15 cellular contexts compared by ENCODE assay signal in the genomic region with DNA sequence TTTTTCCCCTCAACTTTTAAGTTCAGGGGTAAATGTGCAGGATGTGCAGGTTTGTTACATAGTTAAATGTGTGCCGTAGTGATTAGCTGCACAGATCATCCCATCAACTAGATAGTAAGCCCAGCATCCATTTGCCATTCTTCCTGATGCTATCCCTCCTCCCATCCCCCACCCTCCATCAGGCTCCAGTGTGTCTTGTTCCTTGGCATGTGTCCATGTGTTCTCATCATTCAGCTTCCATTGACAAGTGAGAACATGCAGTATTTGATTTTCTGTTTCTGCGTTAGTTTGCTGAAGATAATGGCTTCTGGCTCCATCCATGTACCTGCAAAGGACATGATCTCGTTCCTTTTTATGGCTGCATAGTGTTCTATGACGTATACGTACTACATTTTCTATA. TPM values are rescaled to one million over a fixed set of nuclear protein-coding genes. Genes with fewer than 3 reads are reported as not detected.
DNase-seq lines count a peak whose midpoint lies in the region; ATAC-seq, FAIRE-seq and TF ChIP-seq lines count a peak whose summit lies in the region.
"Had no signal": no experiment of that assay in that cellular context is flagged by ENCODE, and none has a peak within 500 bp of the region (broad histone marks: within the 10 kb centered on the region; RNA-seq: fewer than 3 reads in every experiment).

No MANE protein-coding gene starts in this region.

- no peaks in the 10 kb centered on the region for H4K20me1 ChIP-seq in K562 (replicated peaks; ENCODE audit: control insufficient read depth, insufficient read depth, low read length)

- DNase-seq in NCI-H345 (lab: John Stamatoyannopoulos, UW) (peak; percentile 37), NCI-H345 treated with DMSO at 0.1 percent for 48 hours (lab: John Stamatoyannopoulos, UW; ENCODE audit: unreplicated experiment) (no peak), K562 (ENCODE audit: extremely low read depth in 1 of 4, low spot score in 3 of 4) (peak in 1 of 4 experiments; percentile 5), iris pigment epithelial cell (ENCODE audit: low read depth) (peak; percentile 66), tibial artery (no peak), BE2C (no peak), NOMO-1 (lab: John Stamatoyannopoulos, UW; ENCODE audit: unreplicated experiment in 2 of 2) (no peak), suprapubic skin (ENCODE audit: low spot score in 2 of 2) (no peak)
- DNase-seq: ACHN; activated CD8-positive, alpha-beta memory T cell treated with anti-CD3 and anti-CD28 coated beads, Interleukin-2, amount 10 ng/mL, durations not matched to agents 7 days and 5 days; activated naive CD8-positive, alpha-beta T cell treated with anti-CD3 and anti-CD28 coated beads, Interleukin-2, amount 50 U/mL, for 24 hours; stimulated activated naive CD4-positive, alpha-beta T cell treated with Interleukin-2 at 50 U/mL for 16 hours had no signal

- FAIRE-seq in K562 (lab: Jason Lieb, UNC): peak; percentile 44
- FAIRE-seq: islet of Langerhans had no signal

- TF ChIP-seq CTCF in K562 (IDR thresholded peaks at IDR 0.05 in 2 of 3, conservative IDR thresholded peaks at IDR 0.05 in 1 of 3; ENCODE audit: insufficient read depth in 2 of 3, low read depth in 1 of 3, low read length in 3 of 3) (no peak), tibial artery (IDR thresholded peaks at IDR 0.05) (no peak), BE2C (IDR thresholded peaks at IDR 0.05; ENCODE audit: low read depth, low read length) (no peak), suprapubic skin (IDR thresholded peaks at IDR 0.05) (no peak)

- H3K36me3 ChIP-seq in K562 (ENCODE audit: control insufficient read depth, insufficient read depth, low read length) (peaks cover 24% of the 10 kb centered on the region; the same call in 1 of the 3 replicates), tibial artery (peaks cover 36 to 45% (median 43%) of the 10 kb centered on the region in 3 donors), BE2C (no peaks in the 10 kb centered on the region), suprapubic skin (peaks cover 60% of the 10 kb centered on the region)

- TF ChIP-seq RAD21 in K562 (CRISPR knock-in tag; conservative IDR thresholded peaks at IDR 0.05 in 1 of 2, IDR thresholded peaks at IDR 0.05 in 1 of 2): no peak

- H3K9me3 ChIP-seq in K562 (replicated peaks; ENCODE audit: control insufficient read depth, insufficient read depth, low read depth, low read length): no peaks in the 10 kb centered on the region
- no peaks in the 10 kb centered on the region for H3K9me3 ChIP-seq in tibial artery
- no peaks in the 10 kb centered on the region for H3K9me3 ChIP-seq in BE2C
- H3K9me3 ChIP-seq in suprapubic skin: no peaks in the 10 kb centered on the region

- H3K9me1 ChIP-seq in K562 (ENCODE audit: control insufficient read depth, insufficient read depth, low read length): no peaks in the 10 kb centered on the region

- H3K27ac ChIP-seq in K562 (ENCODE audit: extremely low read depth, low read depth, low read length) (no peak overlapping the region), tibial artery (peak overlapping the region; percentile 61 to 67), suprapubic skin (no peak overlapping the region)

- no peaks in the 10 kb centered on the region for H3K79me2 ChIP-seq in K562 (ENCODE audit: control insufficient read depth, insufficient read depth, low read length)

- no peak overlapping the region for H3K9ac ChIP-seq in K562 (ENCODE audit: insufficient read depth in 1 of 2, low read depth in 2 of 2, low read length in 2 of 2)

- intact Hi-C loops in K562 (cut with micrococcal nuclease) (no loop called here), tibial artery (cut with DNase I; ENCODE audit: low total_unique reads) (no loop called here)

- no peaks in the 10 kb centered on the region for H3K27me3 ChIP-seq in K562 (ENCODE audit: control insufficient read depth in 2 of 2, insufficient read depth in 2 of 2, low read length in 2 of 2)
- H3K27me3 ChIP-seq in tibial artery: no peaks in the 10 kb centered on the region
- no peaks in the 10 kb centered on the region for H3K27me3 ChIP-seq in BE2C
- no peaks in the 10 kb centered on the region for H3K27me3 ChIP-seq in suprapubic skin

- H3K4me3 ChIP-seq in K562: no peak overlapping the region
- no peak overlapping the region for H3K4me3 ChIP-seq in tibial artery
- H3K4me3 ChIP-seq in BE2C (ENCODE audit: low read depth, low read length): no peak overlapping the region
- H3K4me3 ChIP-seq in suprapubic skin: no peak overlapping the region

- no TSS peak for BruUV-seq in K562 (replicated peaks; lab: Mats Ljungman, UMichigan)

- H2AFZ ChIP-seq in K562 (ENCODE audit: low read depth, low read length): no peak overlapping the region

- ATAC-seq in K562: no peak
- ATAC-seq: activated CD8-positive, alpha-beta memory T cell treated with anti-CD3 and anti-CD28 coated beads, Interleukin-2, amount 10 ng/mL, durations not matched to agents 7 days and 5 days; activated naive CD8-positive, alpha-beta T cell treated with anti-CD3 and anti-CD28 coated beads, Interleukin-2, amount 50 U/mL, for 24 hours; natural killer cell treated with Interleukin-12 subunit alpha and Interleukin-12 subunit beta and Interleukin-15 and Interleukin-18, amount 100 ng/mL, for 72 hours; Panc1 had no signal

- WGBS in K562 (ENCODE audit: insufficient coverage, low coverage, missing lambda C conversion rate): 58% methylated on average over 4 of the region's 5 CpGs
- 60% methylated on average over 5 of the region's 5 CpGs for WGBS in suprapubic skin

- H3K4me1 ChIP-seq in K562 (replicated peaks in 1 of 2; ENCODE audit: control insufficient read depth in 2 of 2, insufficient read depth in 2 of 2, low read length in 2 of 2) (no peaks in the 10 kb centered on the region), tibial artery (peaks cover 0 to 27% (median 7%) of the 10 kb centered on the region in 4 donors), BE2C (no peaks in the 10 kb centered on the region), suprapubic skin (peaks cover 4% of the 10 kb centered on the region)

- no peak for TF ChIP-seq EP300 in K562 (IDR thresholded peaks at IDR 0.05; ENCODE audit: low read length)
- no peak for TF ChIP-seq EP300 in suprapubic skin (IDR thresholded peaks at IDR 0.05)

- CTCF ChIA-PET in K562 (lab: Yijun Ruan, JAX; ENCODE audit: low intra/inter-chr PET ratio): no interaction called here

- no peak overlapping the region for H3K4me2 ChIP-seq in K562 (ENCODE audit: insufficient read depth, low read length)

- TF ChIP-seq POLR2A in K562 (conservative IDR thresholded peaks at IDR 0.05) (no peak), suprapubic skin (IDR thresholded peaks at IDR 0.05) (no peak)

- POLR2A ChIA-PET in K562 (lab: Yijun Ruan, JAX): no interaction called here

- in situ Hi-C loops in K562 (cut with MboI): no loop called here

TF ChIP-seq in K562, 482 proteins besides CTCF, POLR2A, EP300 and RAD21 (continues in another document):
- TF ChIP-seq ZNF282 (CRISPR knock-in tag; IDR thresholded peaks at IDR 0.05) (no peak), ZNF561 (CRISPR knock-in tag; conservative IDR thresholded peaks at IDR 0.05) (no peak)

RNA-seq across cellular contexts. Expression of a gene that starts 42.2 kb away (rescaled TPM):
- 24.7 and 55.6 TPM in 2 replicates for total RNA-seq in K562 (2011; cell fraction: chromatin; rRNA removed; ENCODE audit: low replicate concordance)
- 10.7 and 11.5 TPM in 2 replicates for total RNA-seq in K562 (2011; cell fraction: nucleolus; rRNA removed)
- 17.2 and 27.6 TPM in 2 replicates for total RNA-seq in K562 (2011; cell fraction: nucleoplasm; rRNA removed)
- total RNA-seq in K562 (2014; rRNA removed) (4.9 and 5.5 TPM in 2 replicates), K562 (2014; rRNA removed; fragmentation: Illumina TruSeq; extraction: Trizol) (7.5 TPM in 2 replicates), K562 (2015; rRNA removed; fragmentation: Illumina TruSeq; extraction: Trizol) (7.2 and 8.0 TPM in 2 replicates), K562 (2021) (8.4 and 9.2 TPM in 2 replicates), suprapubic skin (10 to 100 TPM; 26.5 to 52.3 (median 34.7) TPM)
- polyA plus RNA-seq in K562 (2011; rRNA removed) (12.0 and 18.0 TPM in 2 replicates), K562 (2014; fragmentation: Illumina TruSeq; extraction: Trizol) (9.5 and 11.5 TPM in 2 replicates), K562 (2014; fragmentation: Nextera tagmentation; extraction: Ambion mirVana) (1 to 10 TPM; 5.4 to 5.9 TPM), K562 (2014; rRNA removed) (8.5 and 12.2 TPM in 2 replicates)
- polyA plus RNA-seq in K562 (2011; cell fraction: cytosol; rRNA removed): 4.7 and 7.2 TPM in 2 replicates
- polyA plus RNA-seq in K562 (2011; cell fraction: nucleus; rRNA removed): 25.2 and 26.4 TPM in 2 replicates
- polyA plus RNA-seq in K562 (2012): 7.1 and 9.3 TPM in 2 replicates
- 17.4 and 17.9 TPM in 2 replicates for polyA minus RNA-seq in K562 (2011; rRNA and poly(A)+ RNA removed)
- 3.3 and 6.7 TPM in 2 replicates for polyA minus RNA-seq in K562 (2011; cell fraction: cytosol; rRNA and poly(A)+ RNA removed)
- polyA minus RNA-seq in K562 (2011; cell fraction: nucleus; rRNA and poly(A)+ RNA removed): 10.8 and 17.1 TPM in 2 replicates
- polyA plus RNA-seq in BE2C (2012; ENCODE audit: insufficient read depth, insufficient read length, low read depth): 2.5 TPM

RNA-seq across cellular contexts. Expression of a gene that starts 47.2 kb away (rescaled TPM):
- total RNA-seq in K562 (2011; cell fraction: chromatin; rRNA removed; ENCODE audit: low replicate concordance): 1.9 and 3.2 TPM in 2 replicates
- 2.0 and 2.1 TPM in 2 replicates for total RNA-seq in K562 (2011; cell fraction: nucleolus; rRNA removed)
- total RNA-seq in K562 (2011; cell fraction: nucleoplasm; rRNA removed): 4.1 and 4.2 TPM in 2 replicates
- 0.37 and 0.68 TPM in 2 replicates for total RNA-seq in K562 (2014; rRNA removed)
- total RNA-seq in K562 (2014; rRNA removed; fragmentation: Illumina TruSeq; extraction: Trizol): 0.54 and 0.55 TPM in 2 replicates
- total RNA-seq in K562 (2015; rRNA removed; fragmentation: Illumina TruSeq; extraction: Trizol): 0.22 and 0.23 TPM in 2 replicates
- 0.96 and 0.98 TPM in 2 replicates for total RNA-seq in K562 (2021)
- polyA plus RNA-seq in K562 (2011; rRNA removed): 1.2 TPM in 2 replicates
- polyA plus RNA-seq in K562 (2011; cell fraction: cytosol; rRNA removed): 0.60 and 0.88 TPM in 2 replicates
- 0.97 and 1.4 TPM in 2 replicates for polyA plus RNA-seq in K562 (2011; cell fraction: nucleus; rRNA removed)
- 0.49 and 1.00 TPM in 2 replicates for polyA plus RNA-seq in K562 (2012)
- polyA plus RNA-seq in K562 (2014; fragmentation: Illumina TruSeq; extraction: Trizol): 0.47 and 0.59 TPM in 2 replicates
- under 1 TPM; 0.07 to 0.22 TPM for polyA plus RNA-seq in K562 (2014; fragmentation: Nextera tagmentation; extraction: Ambion mirVana)
- polyA plus RNA-seq in K562 (2014; rRNA removed): 0.52 and 0.94 TPM in 2 replicates
- 2.0 and 2.7 TPM in 2 replicates for polyA minus RNA-seq in K562 (2011; rRNA and poly(A)+ RNA removed)
- polyA minus RNA-seq in K562 (2011; cell fraction: cytosol; rRNA and poly(A)+ RNA removed): 0.48 and 0.55 TPM in 2 replicates
- polyA minus RNA-seq in K562 (2011; cell fraction: nucleus; rRNA and poly(A)+ RNA removed): 0.67 and 1.00 TPM in 2 replicates
- not detected for polyA plus RNA-seq in BE2C (2012; ENCODE audit: insufficient read depth, insufficient read length, low read depth)
- total RNA-seq in suprapubic skin: 10 to 100 TPM in 1 of 4 donors, 1 to 10 TPM in 3; 3.6 to 11.2 (median 6.7) TPM

Comparison
In these comparisons a context has a peak if more than half of its experiments do, and no peak if none do; other contexts are left out.
1. DNase-seq: peak in NCI-H345 (single experiment) and iris pigment epithelial cell (single experiment); none in NCI-H345 treated with DMSO at 0.1 percent for 48 hours (single experiment), tibial artery (0 of 2), BE2C (single experiment), NOMO-1 (0 of 2) and suprapubic skin (0 of 2).
2. H3K27ac ChIP-seq: peak in tibial artery (2 of 2); none in K562 (single experiment) and suprapubic skin (single experiment).